15 cellular contexts compared by ENCODE assay signal in genomic region chr11:6475936-6476335, GRCh38. TPM values are rescaled to one million over a fixed set of nuclear protein-coding genes. Genes with fewer than 3 reads are reported as not detected.
DNase-seq lines count a peak whose midpoint lies in the region; ATAC-seq and TF ChIP-seq lines count a peak whose summit lies in the region.
"Had no signal": no experiment of that assay in that cellular context is flagged by ENCODE, and none has a peak within 500 bp of the region (broad histone marks: within the 10 kb centered on the region; RNA-seq: fewer than 3 reads in every experiment).

No MANE protein-coding gene starts in this region.

- no peak for TF ChIP-seq POLR2A in NB4 (IDR thresholded peaks at IDR 0.05; ENCODE audit: extremely low read depth, insufficient read length)
- TF ChIP-seq POLR2A in body of pancreas (IDR thresholded peaks at IDR 0.05), result peak in 2 of 3 donors; percentile 33 to 39

- H3K4me3 Mint-ChIP-seq in neural progenitor cell, result peak overlapping the region; percentile 71
- no peak overlapping the region for H3K4me3 Mint-ChIP-seq in progenitor cell of endocrine pancreas (ENCODE audit: low read depth)

- TF ChIP-seq CTCF in NB4 (IDR thresholded peaks at IDR 0.05; ENCODE audit: low read depth, low read length) (no peak), body of pancreas (IDR thresholded peaks at IDR 0.05) (peak in 4 of 7 experiments; percentile 29 to 40 (median 36)), neural progenitor cell (IDR thresholded peaks at IDR 0.05) (no peak), progenitor cell of endocrine pancreas (IDR thresholded peaks at IDR 0.05; ENCODE audit: unreplicated experiment) (no peak)

- no peaks in the 10 kb centered on the region for H4K20me1 ChIP-seq in neural progenitor cell (ENCODE audit: low read depth)

- intact Hi-C loops in body of pancreas (cut with DNase I), result no loop called here

- H3F3A ChIP-seq in neural progenitor cell (ENCODE audit: low read depth), result peaks cover 33% of the 10 kb centered on the region

- H3K4me3 ChIP-seq in NB4 (ENCODE audit: low read depth, low read length), result no peak overlapping the region
- no peak overlapping the region for H3K4me3 ChIP-seq in body of pancreas
- H3K4me3 ChIP-seq in neural progenitor cell, result no peak overlapping the region
- H3K4me3 ChIP-seq: A549, gastrocnemius medialis, lower lobe of right lung, right lobe of liver had no signal

- DNase-seq in NCI-H1436 (lab: John Stamatoyannopoulos, UW), result peak; percentile 49
- no peak for DNase-seq in NCI-H1436 treated with DMSO at 0.1 percent for 48 hours (lab: John Stamatoyannopoulos, UW)
- DNase-seq in NB4 (ENCODE audit: low read depth), result peak; percentile 19
- peak; percentile 72 to 88 (median 80) for DNase-seq in body of pancreas
- DNase-seq in neural progenitor cell (ENCODE audit: low spot score), result peak; percentile 15
- DNase-seq in activated CD4-positive, alpha-beta T cell treated with anti-CD3 and anti-CD28 coated beads, Interleukin-2, amount 50 U/mL, for 4 hours, result no peak
- no peak for DNase-seq in progenitor cell of endocrine pancreas (ENCODE audit: low spot score, unreplicated experiment)
- no peak for DNase-seq in SIG-M5 (lab: John Stamatoyannopoulos, UW)
- DNase-seq: activated T-cell treated with anti-CD3 and anti-CD28 coated beads for 4 hours, gastrocnemius medialis, lower lobe of right lung, NCI-H2227 treated with DMSO at 0.1 percent for 48 hours, right lobe of liver had no signal

- no peaks in the 10 kb centered on the region for H3K27me3 ChIP-seq in body of pancreas
- no peaks in the 10 kb centered on the region for H3K27me3 ChIP-seq in neural progenitor cell
- H3K27me3 ChIP-seq: gastrocnemius medialis, right lobe of liver had no signal

- no peak overlapping the region for H2AFZ ChIP-seq in neural progenitor cell (replicated peaks)

- H3K4me1 Mint-ChIP-seq in neural progenitor cell (peaks cover 35% of the 10 kb centered on the region), progenitor cell of endocrine pancreas (ENCODE audit: low read depth) (peaks cover 27% of the 10 kb centered on the region)

- H3K4me2 ChIP-seq in neural progenitor cell, result no peak overlapping the region
- H3K4me2 ChIP-seq: A549 had no signal

- H3K36me3 ChIP-seq in body of pancreas (replicated peaks in 1 of 2; ENCODE audit: insufficient read depth in 1 of 2, low read depth in 2 of 2) (peaks cover 0 to 10% of the 10 kb centered on the region in 2 donors), neural progenitor cell (no peaks in the 10 kb centered on the region)

- peaks cover 25% of the 10 kb centered on the region for H3K79me2 ChIP-seq in neural progenitor cell (ENCODE audit: low read depth)

- H3K9ac ChIP-seq in neural progenitor cell, result no peak overlapping the region

- H3K4me1 ChIP-seq in body of pancreas (peaks cover 68% of the 10 kb centered on the region), neural progenitor cell (peaks cover 12% of the 10 kb centered on the region)

- H3K27ac Mint-ChIP-seq in neural progenitor cell (peak overlapping the region; percentile 46), progenitor cell of endocrine pancreas (no peak overlapping the region)

- H3K9me3 Mint-ChIP-seq in neural progenitor cell (no peaks in the 10 kb centered on the region), progenitor cell of endocrine pancreas (ENCODE audit: low read depth) (no peaks in the 10 kb centered on the region)

- H3K27me3 Mint-ChIP-seq in neural progenitor cell (ENCODE audit: insufficient read depth, low read depth) (peaks cover 6% of the 10 kb centered on the region), progenitor cell of endocrine pancreas (peaks cover 10% of the 10 kb centered on the region)

- H3K36me3 Mint-ChIP-seq in neural progenitor cell (peaks cover 17% of the 10 kb centered on the region), progenitor cell of endocrine pancreas (ENCODE audit: insufficient read depth) (peaks cover 12% of the 10 kb centered on the region)

- peak overlapping the region; percentile 58 to 97 (median 96) for H3K27ac ChIP-seq in body of pancreas
- no peak overlapping the region for H3K27ac ChIP-seq in neural progenitor cell
- H3K27ac ChIP-seq: A549, lower lobe of right lung, right lobe of liver had no signal

- peak; percentile 68 for ATAC-seq in body of pancreas
- ATAC-seq: gastrocnemius medialis had no signal

- WGBS in body of pancreas, 2 donors, result 19% methylated on average over 5 of the region's 5 CpGs

- H3K9me3 ChIP-seq in body of pancreas, result no peaks in the 10 kb centered on the region
- no peaks in the 10 kb centered on the region for H3K9me3 ChIP-seq in neural progenitor cell (ENCODE audit: low read depth)
- H3K9me3 ChIP-seq: A549, gastrocnemius medialis, lower lobe of right lung, right lobe of liver had no signal

RNA-seq across cellular contexts. Expression of gene TRIM3, which starts 2.2 kb away (rescaled TPM):
- total RNA-seq in body of pancreas (10 to 100 TPM; 22.1 to 24.9 TPM), neural progenitor cell (ENCODE audit: low replicate concordance) (16.1 and 19.9 TPM in 2 replicates), progenitor cell of endocrine pancreas (18.5 and 22.6 TPM in 2 replicates)

RNA-seq across cellular contexts. Expression of gene ARFIP2, which starts 5.2 kb away (rescaled TPM):
- 10 to 100 TPM; 47.2 to 82.7 TPM for total RNA-seq in body of pancreas
- total RNA-seq in neural progenitor cell (ENCODE audit: low replicate concordance), result 40.2 and 50.5 TPM in 2 replicates
- 77.0 and 78.1 TPM in 2 replicates for total RNA-seq in progenitor cell of endocrine pancreas

RNA-seq across cellular contexts. Expression of gene TIMM10B, which starts 5.4 kb away (rescaled TPM):
- 10 to 100 TPM; 17.1 to 22.3 TPM for total RNA-seq in body of pancreas
- total RNA-seq in neural progenitor cell (ENCODE audit: low replicate concordance), result 37.2 and 39.8 TPM in 2 replicates
- total RNA-seq in progenitor cell of endocrine pancreas, result 34.2 and 37.5 TPM in 2 replicates

RNA-seq across cellular contexts. Expression of gene DNHD1, which starts 21.1 kb away (rescaled TPM):
- total RNA-seq in body of pancreas (10 to 100 TPM; 14.5 to 19.1 TPM), neural progenitor cell (ENCODE audit: low replicate concordance) (5.0 and 8.6 TPM in 2 replicates), progenitor cell of endocrine pancreas (7.0 and 7.7 TPM in 2 replicates)

RNA-seq across cellular contexts. Expression of gene HPX, which starts 35.1 kb away (rescaled TPM):
- 1 to 10 TPM in 1 of 2 donors, not detected in 1; 1.3 TPM for total RNA-seq in body of pancreas
- total RNA-seq in neural progenitor cell (ENCODE audit: low replicate concordance), result 0.56 TPM in 2 replicates
- total RNA-seq in progenitor cell of endocrine pancreas, result 2.5 and 6.1 TPM in 2 replicates
- total RNA-seq: H4 had no signal

Comparison
In these comparisons a context has a peak if more than half of its experiments do, and no peak if none do; other contexts are left out.
1. DNase-seq: peak in NCI-H1436 (single experiment), NB4 (single experiment), body of pancreas (4 of 4) and neural progenitor cell (single experiment); none in NCI-H1436 treated with DMSO at 0.1 percent for 48 hours (single experiment), activated CD4-positive, alpha-beta T cell treated with anti-CD3 and anti-CD28 coated beads, Interleukin-2, amount 50 U/mL, for 4 hours (0 of 2), progenitor cell of endocrine pancreas (single experiment) and SIG-M5 (single experiment).
2. CTCF ChIP-seq: peak in body of pancreas (4 of 7); none in NB4 (single experiment), neural progenitor cell (single experiment) and progenitor cell of endocrine pancreas (single experiment).